ENCODE assay signal across 25 cellular contexts in genomic region chr2:177153805-177154204, GRCh38.
"Had no signal": no experiment of that assay in that cellular context is flagged by ENCODE, and none has a peak within 500 bp of the region (broad histone marks: within the 10 kb centered on the region; RNA-seq: fewer than 3 reads in every experiment).

No MANE protein-coding gene starts in this region.

- DNase-seq: islet precursor cell; left ventricle myocardium inferior; midbrain; mucosa of descending colon; naive thymus-derived CD4-positive, alpha-beta T cell; ovary; stimulated activated CD4-positive, alpha-beta T cell treated with anti-CD3 and anti-CD28 coated beads, Interleukin-12 subunit alpha, Interleukin-12 subunit beta, amount 100 ng/mL, for 4 hours; stimulated activated CD4-positive, alpha-beta T cell treated with anti-CD3 and anti-CD28 coated beads, Interleukin-15, amount 100 ng/mL, for 24 hours; stimulated activated CD4-positive, alpha-beta T cell treated with anti-CD3 and anti-CD28 coated beads, Interleukin-2, amount 100 ng/mL, for 24 hours; stimulated activated CD4-positive, alpha-beta T cell treated with anti-CD3 and anti-CD28 coated beads, Interleukin-4, amount 100 ng/mL, for 1 hour; stimulated activated naive B cell treated with anti-CD40 and anti-IgM and Interleukin-4, amounts not matched to agents 10 μg/mL and 1 μg/mL and 100 μg/mL, for 72 hours; stimulated activated naive CD8-positive, alpha-beta T cell treated with anti-CD3 and anti-CD28 coated beads, Interleukin-15, Interleukin-2, amounts not matched to agents 100 U/mL and 50 U/mL, for 24 hours; stomach; testis; thyroid gland; transverse colon; upper lobe of left lung had no signal

- H3K4me1 ChIP-seq: testis, thyroid gland, vagina had no signal

- H3K36me3 Mint-ChIP-seq: memory B cell; naive thymus-derived CD4-positive, alpha-beta T cell; natural killer cell treated with Interleukin-12 subunit alpha and Interleukin-12 subunit beta and Interleukin-15 and Interleukin-18, amount 100 ng/mL, for 72 hours; stimulated activated naive B cell treated with anti-CD40 and anti-IgM and Interleukin-4, amounts not matched to agents 10 μg/mL and 1 μg/mL and 100 μg/mL, for 72 hours had no signal

- ATAC-seq: mucosa of descending colon; naive thymus-derived CD4-positive, alpha-beta T cell; natural killer cell treated with Interleukin-12 subunit alpha and Interleukin-12 subunit beta and Interleukin-15 and Interleukin-18, amount 100 ng/mL, for 72 hours; sciatic nerve; stimulated activated naive B cell treated with anti-CD40 and anti-IgM and Interleukin-4, amounts not matched to agents 10 μg/mL and 1 μg/mL and 100 μg/mL, for 72 hours; stimulated activated naive CD8-positive, alpha-beta T cell treated with anti-CD3 and anti-CD28 coated beads, Interleukin-15, Interleukin-2, amounts not matched to agents 100 U/mL and 50 U/mL, for 24 hours had no signal

- H3K9me3 Mint-ChIP-seq: memory B cell; naive thymus-derived CD4-positive, alpha-beta T cell; natural killer cell treated with Interleukin-12 subunit alpha and Interleukin-12 subunit beta and Interleukin-15 and Interleukin-18, amount 100 ng/mL, for 72 hours; stimulated activated naive B cell treated with anti-CD40 and anti-IgM and Interleukin-4, amounts not matched to agents 10 μg/mL and 1 μg/mL and 100 μg/mL, for 72 hours had no signal

- H3K36me3 ChIP-seq: left ventricle myocardium inferior, ovary, right atrium auricular region, stomach, thyroid gland, transverse colon, upper lobe of left lung, vagina had no signal

- H3K4me3 Mint-ChIP-seq: memory B cell; naive thymus-derived CD4-positive, alpha-beta T cell; natural killer cell treated with Interleukin-12 subunit alpha and Interleukin-12 subunit beta and Interleukin-15 and Interleukin-18, amount 100 ng/mL, for 72 hours; stimulated activated naive B cell treated with anti-CD40 and anti-IgM and Interleukin-4, amounts not matched to agents 10 μg/mL and 1 μg/mL and 100 μg/mL, for 72 hours had no signal

- H3K4me3 ChIP-seq: left ventricle myocardium inferior, lung, mucosa of descending colon, ovary, right atrium auricular region, skin epidermis, stomach, testis, thyroid gland, transverse colon, upper lobe of left lung, vagina had no signal

- H3K27ac ChIP-seq: left ventricle myocardium inferior, ovary, right atrium auricular region, stomach, testis, thyroid gland, transverse colon, upper lobe of left lung, vagina had no signal

- H3K9me3 ChIP-seq: left ventricle myocardium inferior, mucosa of descending colon, ovary, right atrium auricular region, stomach, testis, thyroid gland, transverse colon, upper lobe of left lung, vagina had no signal

- H3K27me3 ChIP-seq: ovary, right atrium auricular region, testis, thyroid gland, upper lobe of left lung, vagina had no signal

- H3K27ac Mint-ChIP-seq: memory B cell; naive thymus-derived CD4-positive, alpha-beta T cell; natural killer cell treated with Interleukin-12 subunit alpha and Interleukin-12 subunit beta and Interleukin-15 and Interleukin-18, amount 100 ng/mL, for 72 hours; progenitor cell of endocrine pancreas; stimulated activated naive B cell treated with anti-CD40 and anti-IgM and Interleukin-4, amounts not matched to agents 10 μg/mL and 1 μg/mL and 100 μg/mL, for 72 hours had no signal
